1 cellular context compared by ENCODE assay signal in genomic region chr4:56055027-56055976, GRCh38.
TF ChIP-seq lines count a peak whose summit lies in the region.

No MANE protein-coding gene starts in this region.

TF ChIP-seq in HepG2, 621 proteins besides CTCF, POLR2A, EP300 and RAD21 (continued from another document):
- TF ChIP-seq TFDP1 (CRISPR knock-in tag; IDR thresholded peaks at IDR 0.05; ENCODE audit: borderline replicate concordance) (no peak), SIN3A (IDR thresholded peaks at IDR 0.05; ENCODE audit: borderline replicate concordance, low read depth, low read length) (no peak)
